ENCODE assay signal across 1 cellular context in the genomic region with DNA sequence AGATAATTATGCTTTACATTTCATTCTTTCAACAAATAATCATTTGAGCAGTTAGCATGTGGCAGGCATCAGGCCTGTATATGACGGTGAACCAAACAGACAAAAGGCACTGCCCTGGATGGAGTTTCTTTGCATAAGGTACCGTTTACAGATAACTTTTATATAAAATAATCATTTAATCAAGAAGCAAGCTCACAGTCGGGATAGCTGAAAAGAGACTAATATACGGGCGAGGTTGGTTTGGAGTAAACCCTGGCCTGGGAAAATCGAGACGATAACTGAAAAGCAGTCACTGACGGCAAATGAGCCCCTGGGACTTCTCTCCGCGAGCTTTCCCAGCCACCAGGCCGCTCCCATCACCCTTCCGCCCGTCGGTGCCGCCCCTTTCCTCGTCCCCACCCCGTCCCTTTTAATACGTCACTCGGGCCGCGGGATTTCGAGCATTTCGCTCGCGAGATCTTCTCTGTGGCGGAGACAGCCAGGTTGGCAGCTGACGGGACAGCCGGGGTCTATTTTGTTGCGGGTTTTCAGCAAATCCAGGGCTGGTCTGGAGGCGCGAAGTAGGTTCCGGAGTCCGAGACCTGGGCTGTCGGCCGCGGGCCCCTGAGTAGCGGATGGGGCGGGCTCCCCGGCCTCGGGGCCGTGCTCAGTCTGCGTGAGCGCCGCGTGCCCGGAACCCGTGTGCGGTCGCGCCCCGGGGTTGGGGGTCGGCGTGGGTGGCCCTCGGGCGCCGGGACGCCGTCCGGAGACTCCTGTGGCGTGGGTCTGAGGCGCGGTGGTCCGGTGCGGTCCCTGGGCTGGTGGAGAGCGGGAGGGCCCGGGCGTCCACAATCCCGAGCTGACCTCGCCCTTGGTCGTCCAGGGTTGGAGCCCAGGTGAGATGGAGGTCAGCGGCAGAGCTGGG.
TF ChIP-seq lines count a peak whose summit lies in the region.

A gene (plus strand): TSS at position 462 of the 904 bp plus-strand sequence. CDS start 703 bp downstream, outside the sequence.

TF ChIP-seq in GM12878, 131 proteins besides CTCF, POLR2A, EP300 and RAD21 (continued from another document and continues in another):
- TF ChIP-seq, protein P1, sequence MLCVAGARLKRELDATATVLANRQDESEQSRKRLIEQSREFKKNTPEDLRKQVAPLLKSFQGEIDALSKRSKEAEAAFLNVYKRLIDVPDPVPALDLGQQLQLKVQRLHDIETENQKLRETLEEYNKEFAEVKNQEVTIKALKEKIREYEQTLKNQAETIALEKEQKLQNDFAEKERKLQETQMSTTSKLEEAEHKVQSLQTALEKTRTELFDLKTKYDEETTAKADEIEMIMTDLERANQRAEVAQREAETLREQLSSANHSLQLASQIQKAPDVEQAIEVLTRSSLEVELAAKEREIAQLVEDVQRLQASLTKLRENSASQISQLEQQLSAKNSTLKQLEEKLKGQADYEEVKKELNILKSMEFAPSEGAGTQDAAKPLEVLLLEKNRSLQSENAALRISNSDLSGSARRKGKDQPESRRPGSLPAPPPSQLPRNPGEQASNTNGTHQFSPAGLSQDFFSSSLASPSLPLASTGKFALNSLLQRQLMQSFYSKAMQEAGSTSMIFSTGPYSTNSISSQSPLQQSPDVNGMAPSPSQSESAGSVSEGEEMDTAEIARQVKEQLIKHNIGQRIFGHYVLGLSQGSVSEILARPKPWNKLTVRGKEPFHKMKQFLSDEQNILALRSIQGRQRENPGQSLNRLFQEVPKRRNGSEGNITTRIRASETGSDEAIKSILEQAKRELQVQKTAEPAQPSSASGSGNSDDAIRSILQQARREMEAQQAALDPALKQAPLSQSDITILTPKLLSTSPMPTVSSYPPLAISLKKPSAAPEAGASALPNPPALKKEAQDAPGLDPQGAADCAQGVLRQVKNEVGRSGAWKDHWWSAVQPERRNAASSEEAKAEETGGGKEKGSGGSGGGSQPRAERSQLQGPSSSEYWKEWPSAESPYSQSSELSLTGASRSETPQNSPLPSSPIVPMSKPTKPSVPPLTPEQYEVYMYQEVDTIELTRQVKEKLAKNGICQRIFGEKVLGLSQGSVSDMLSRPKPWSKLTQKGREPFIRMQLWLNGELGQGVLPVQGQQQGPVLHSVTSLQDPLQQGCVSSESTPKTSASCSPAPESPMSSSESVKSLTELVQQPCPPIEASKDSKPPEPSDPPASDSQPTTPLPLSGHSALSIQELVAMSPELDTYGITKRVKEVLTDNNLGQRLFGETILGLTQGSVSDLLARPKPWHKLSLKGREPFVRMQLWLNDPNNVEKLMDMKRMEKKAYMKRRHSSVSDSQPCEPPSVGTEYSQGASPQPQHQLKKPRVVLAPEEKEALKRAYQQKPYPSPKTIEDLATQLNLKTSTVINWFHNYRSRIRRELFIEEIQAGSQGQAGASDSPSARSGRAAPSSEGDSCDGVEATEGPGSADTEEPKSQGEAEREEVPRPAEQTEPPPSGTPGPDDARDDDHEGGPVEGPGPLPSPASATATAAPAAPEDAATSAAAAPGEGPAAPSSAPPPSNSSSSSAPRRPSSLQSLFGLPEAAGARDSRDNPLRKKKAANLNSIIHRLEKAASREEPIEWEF (IDR thresholded peaks at IDR 0.05; ENCODE audit: insufficient replicate concordance, low read depth, low read length): peak; percentile 50
- TF ChIP-seq ZNF217 (IDR thresholded peaks at IDR 0.05) (no peak), RUNX3 (IDR thresholded peaks at IDR 0.05; ENCODE audit: low read length) (0 out of 2 replicates have a peak, but pooled peaks have one; percentile 54), SPI1 (IDR thresholded peaks at IDR 0.05; ENCODE audit: borderline replicate concordance, insufficient read depth, low read depth, low read length) (no peak), IRF4 (IDR thresholded peaks at IDR 0.05; ENCODE audit: low read depth, low read length) (no peak), ESRRA (IDR thresholded peaks at IDR 0.05; ENCODE audit: low read length) (no peak), KLF5 (IDR thresholded peaks at IDR 0.05; ENCODE audit: partially characterized antibody) (no peak), GATAD2B (conservative IDR thresholded peaks at IDR 0.05; ENCODE audit: low read depth) (peak; percentile 93), BRCA1 (IDR thresholded peaks at IDR 0.05; ENCODE audit: low read depth, low read length) (peak; percentile 64), EED (IDR thresholded peaks at IDR 0.05; ENCODE audit: low read depth) (no peak), POLR2AphosphoS2 (IDR thresholded peaks at IDR 0.05; ENCODE audit: low read depth, low read length) (0 out of 2 replicates have a peak, but pooled peaks have one; percentile 67), HDGF (IDR thresholded peaks at IDR 0.05) (peak; percentile 41; the same call in 1 of the 2 replicates), ZNF207 (IDR thresholded peaks at IDR 0.05; ENCODE audit: borderline replicate concordance) (peak; percentile 60; the same call in 1 of the 2 replicates), BHLHE40 (IDR thresholded peaks at IDR 0.05; ENCODE audit: borderline replicate concordance in 1 of 2, low read depth in 2 of 2, low read length in 1 of 2) (peak; percentile 79 to 93), CBX5 (IDR thresholded peaks at IDR 0.05; ENCODE audit: low read depth) (no peak), STAT3 (IDR thresholded peaks at IDR 0.05; ENCODE audit: low read depth, low read length) (no peak), NFIC (IDR thresholded peaks at IDR 0.05; ENCODE audit: low read depth, low read length) (no peak), SMAD1 (IDR thresholded peaks at IDR 0.05; ENCODE audit: low read depth, partially characterized antibody) (no peak), IKZF2 (IDR thresholded peaks at IDR 0.05) (no peak), BCL11A (IDR thresholded peaks at IDR 0.05; ENCODE audit: low read depth, low read length) (no peak), TCF3 (IDR thresholded peaks at IDR 0.05; ENCODE audit: borderline replicate concordance, insufficient read depth, low read depth, low read length) (no peak), SRF (IDR thresholded peaks at IDR 0.05; ENCODE audit: low read depth in 2 of 2, low read length in 2 of 2) (no peak), STAT1 (conservative IDR thresholded peaks at IDR 0.05) (peak; percentile 80; the same call in 1 of the 2 replicates), SIN3A (IDR thresholded peaks at IDR 0.05; ENCODE audit: low read depth, low read length) (0 out of 2 replicates have a peak, but pooled peaks have one; percentile 24), TCF12 (IDR thresholded peaks at IDR 0.05; ENCODE audit: low read depth, low read length) (peak; percentile 74; the same call in 1 of the 2 replicates), MTA2 (IDR thresholded peaks at IDR 0.05; ENCODE audit: low read depth) (no peak), ZSCAN29 (IDR thresholded peaks at IDR 0.05) (0 out of 2 replicates have a peak, but pooled peaks have one; percentile 25), ZNF274 (IDR thresholded peaks at IDR 0.05; ENCODE audit: insufficient read depth, insufficient read length) (no peak), MTA3 (IDR thresholded peaks at IDR 0.05; ENCODE audit: borderline replicate concordance, low read length) (no peak), RBBP5 (conservative IDR thresholded peaks at IDR 0.05) (no peak), CREB1 (IDR thresholded peaks at IDR 0.05; ENCODE audit: low read depth) (peak; percentile 89)
- TF ChIP-seq, protein P2, sequence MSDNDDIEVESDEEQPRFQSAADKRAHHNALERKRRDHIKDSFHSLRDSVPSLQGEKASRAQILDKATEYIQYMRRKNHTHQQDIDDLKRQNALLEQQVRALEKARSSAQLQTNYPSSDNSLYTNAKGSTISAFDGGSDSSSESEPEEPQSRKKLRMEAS (IDR thresholded peaks at IDR 0.05; ENCODE audit: low read depth, low read length): peak; percentile 33; the same call in 1 of the 2 replicates
- TF ChIP-seq, protein P3, sequence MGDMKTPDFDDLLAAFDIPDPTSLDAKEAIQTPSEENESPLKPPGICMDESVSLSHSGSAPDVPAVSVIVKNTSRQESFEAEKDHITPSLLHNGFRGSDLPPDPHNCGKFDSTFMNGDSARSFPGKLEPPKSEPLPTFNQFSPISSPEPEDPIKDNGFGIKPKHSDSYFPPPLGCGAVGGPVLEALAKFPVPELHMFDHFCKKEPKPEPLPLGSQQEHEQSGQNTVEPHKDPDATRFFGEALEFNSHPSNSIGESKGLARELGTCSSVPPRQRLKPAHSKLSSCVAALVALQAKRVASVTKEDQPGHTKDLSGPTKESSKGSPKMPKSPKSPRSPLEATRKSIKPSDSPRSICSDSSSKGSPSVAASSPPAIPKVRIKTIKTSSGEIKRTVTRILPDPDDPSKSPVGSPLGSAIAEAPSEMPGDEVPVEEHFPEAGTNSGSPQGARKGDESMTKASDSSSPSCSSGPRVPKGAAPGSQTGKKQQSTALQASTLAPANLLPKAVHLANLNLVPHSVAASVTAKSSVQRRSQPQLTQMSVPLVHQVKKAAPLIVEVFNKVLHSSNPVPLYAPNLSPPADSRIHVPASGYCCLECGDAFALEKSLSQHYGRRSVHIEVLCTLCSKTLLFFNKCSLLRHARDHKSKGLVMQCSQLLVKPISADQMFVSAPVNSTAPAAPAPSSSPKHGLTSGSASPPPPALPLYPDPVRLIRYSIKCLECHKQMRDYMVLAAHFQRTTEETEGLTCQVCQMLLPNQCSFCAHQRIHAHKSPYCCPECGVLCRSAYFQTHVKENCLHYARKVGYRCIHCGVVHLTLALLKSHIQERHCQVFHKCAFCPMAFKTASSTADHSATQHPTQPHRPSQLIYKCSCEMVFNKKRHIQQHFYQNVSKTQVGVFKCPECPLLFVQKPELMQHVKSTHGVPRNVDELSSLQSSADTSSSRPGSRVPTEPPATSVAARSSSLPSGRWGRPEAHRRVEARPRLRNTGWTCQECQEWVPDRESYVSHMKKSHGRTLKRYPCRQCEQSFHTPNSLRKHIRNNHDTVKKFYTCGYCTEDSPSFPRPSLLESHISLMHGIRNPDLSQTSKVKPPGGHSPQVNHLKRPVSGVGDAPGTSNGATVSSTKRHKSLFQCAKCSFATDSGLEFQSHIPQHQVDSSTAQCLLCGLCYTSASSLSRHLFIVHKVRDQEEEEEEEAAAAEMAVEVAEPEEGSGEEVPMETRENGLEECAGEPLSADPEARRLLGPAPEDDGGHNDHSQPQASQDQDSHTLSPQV (IDR thresholded peaks at IDR 0.05): no peak
- TF ChIP-seq, protein P4, sequence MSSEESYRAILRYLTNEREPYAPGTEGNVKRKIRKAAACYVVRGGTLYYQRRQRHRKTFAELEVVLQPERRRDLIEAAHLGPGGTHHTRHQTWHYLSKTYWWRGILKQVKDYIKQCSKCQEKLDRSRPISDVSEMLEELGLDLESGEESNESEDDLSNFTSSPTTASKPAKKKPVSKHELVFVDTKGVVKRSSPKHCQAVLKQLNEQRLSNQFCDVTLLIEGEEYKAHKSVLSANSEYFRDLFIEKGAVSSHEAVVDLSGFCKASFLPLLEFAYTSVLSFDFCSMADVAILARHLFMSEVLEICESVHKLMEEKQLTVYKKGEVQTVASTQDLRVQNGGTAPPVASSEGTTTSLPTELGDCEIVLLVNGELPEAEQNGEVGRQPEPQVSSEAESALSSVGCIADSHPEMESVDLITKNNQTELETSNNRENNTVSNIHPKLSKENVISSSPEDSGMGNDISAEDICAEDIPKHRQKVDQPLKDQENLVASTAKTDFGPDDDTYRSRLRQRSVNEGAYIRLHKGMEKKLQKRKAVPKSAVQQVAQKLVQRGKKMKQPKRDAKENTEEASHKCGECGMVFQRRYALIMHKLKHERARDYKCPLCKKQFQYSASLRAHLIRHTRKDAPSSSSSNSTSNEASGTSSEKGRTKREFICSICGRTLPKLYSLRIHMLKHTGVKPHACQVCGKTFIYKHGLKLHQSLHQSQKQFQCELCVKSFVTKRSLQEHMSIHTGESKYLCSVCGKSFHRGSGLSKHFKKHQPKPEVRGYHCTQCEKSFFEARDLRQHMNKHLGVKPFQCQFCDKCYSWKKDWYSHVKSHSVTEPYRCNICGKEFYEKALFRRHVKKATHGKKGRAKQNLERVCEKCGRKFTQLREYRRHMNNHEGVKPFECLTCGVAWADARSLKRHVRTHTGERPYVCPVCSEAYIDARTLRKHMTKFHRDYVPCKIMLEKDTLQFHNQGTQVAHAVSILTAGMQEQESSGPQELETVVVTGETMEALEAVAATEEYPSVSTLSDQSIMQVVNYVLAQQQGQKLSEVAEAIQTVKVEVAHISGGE (CRISPR knock-in tag; IDR thresholded peaks at IDR 0.05): peak; percentile 34; the same call in 1 of the 2 replicates
- TF ChIP-seq, protein P5, sequence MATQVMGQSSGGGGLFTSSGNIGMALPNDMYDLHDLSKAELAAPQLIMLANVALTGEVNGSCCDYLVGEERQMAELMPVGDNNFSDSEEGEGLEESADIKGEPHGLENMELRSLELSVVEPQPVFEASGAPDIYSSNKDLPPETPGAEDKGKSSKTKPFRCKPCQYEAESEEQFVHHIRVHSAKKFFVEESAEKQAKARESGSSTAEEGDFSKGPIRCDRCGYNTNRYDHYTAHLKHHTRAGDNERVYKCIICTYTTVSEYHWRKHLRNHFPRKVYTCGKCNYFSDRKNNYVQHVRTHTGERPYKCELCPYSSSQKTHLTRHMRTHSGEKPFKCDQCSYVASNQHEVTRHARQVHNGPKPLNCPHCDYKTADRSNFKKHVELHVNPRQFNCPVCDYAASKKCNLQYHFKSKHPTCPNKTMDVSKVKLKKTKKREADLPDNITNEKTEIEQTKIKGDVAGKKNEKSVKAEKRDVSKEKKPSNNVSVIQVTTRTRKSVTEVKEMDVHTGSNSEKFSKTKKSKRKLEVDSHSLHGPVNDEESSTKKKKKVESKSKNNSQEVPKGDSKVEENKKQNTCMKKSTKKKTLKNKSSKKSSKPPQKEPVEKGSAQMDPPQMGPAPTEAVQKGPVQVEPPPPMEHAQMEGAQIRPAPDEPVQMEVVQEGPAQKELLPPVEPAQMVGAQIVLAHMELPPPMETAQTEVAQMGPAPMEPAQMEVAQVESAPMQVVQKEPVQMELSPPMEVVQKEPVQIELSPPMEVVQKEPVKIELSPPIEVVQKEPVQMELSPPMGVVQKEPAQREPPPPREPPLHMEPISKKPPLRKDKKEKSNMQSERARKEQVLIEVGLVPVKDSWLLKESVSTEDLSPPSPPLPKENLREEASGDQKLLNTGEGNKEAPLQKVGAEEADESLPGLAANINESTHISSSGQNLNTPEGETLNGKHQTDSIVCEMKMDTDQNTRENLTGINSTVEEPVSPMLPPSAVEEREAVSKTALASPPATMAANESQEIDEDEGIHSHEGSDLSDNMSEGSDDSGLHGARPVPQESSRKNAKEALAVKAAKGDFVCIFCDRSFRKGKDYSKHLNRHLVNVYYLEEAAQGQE (IDR thresholded peaks at IDR 0.05; ENCODE audit: low read depth, low read length): no peak; the same call in 1 of the 2 replicates
- TF ChIP-seq, protein P6, sequence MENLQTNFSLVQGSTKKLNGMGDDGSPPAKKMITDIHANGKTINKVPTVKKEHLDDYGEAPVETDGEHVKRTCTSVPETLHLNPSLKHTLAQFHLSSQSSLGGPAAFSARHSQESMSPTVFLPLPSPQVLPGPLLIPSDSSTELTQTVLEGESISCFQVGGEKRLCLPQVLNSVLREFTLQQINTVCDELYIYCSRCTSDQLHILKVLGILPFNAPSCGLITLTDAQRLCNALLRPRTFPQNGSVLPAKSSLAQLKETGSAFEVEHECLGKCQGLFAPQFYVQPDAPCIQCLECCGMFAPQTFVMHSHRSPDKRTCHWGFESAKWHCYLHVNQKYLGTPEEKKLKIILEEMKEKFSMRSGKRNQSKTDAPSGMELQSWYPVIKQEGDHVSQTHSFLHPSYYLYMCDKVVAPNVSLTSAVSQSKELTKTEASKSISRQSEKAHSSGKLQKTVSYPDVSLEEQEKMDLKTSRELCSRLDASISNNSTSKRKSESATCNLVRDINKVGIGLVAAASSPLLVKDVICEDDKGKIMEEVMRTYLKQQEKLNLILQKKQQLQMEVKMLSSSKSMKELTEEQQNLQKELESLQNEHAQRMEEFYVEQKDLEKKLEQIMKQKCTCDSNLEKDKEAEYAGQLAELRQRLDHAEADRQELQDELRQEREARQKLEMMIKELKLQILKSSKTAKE (IDR thresholded peaks at IDR 0.05; ENCODE audit: low read depth, poor library complexity, severe bottlenecking): no peak
